ENCODE assay signal across 18 cellular contexts in genomic region chr2:187438459-187438858, GRCh38.
"Had no signal": no experiment of that assay in that cellular context is flagged by ENCODE, and none has a peak within 500 bp of the region (broad histone marks: within the 10 kb centered on the region; RNA-seq: fewer than 3 reads in every experiment).

No MANE protein-coding gene starts in this region.

- DNase-seq: activated CD4-positive, alpha-beta T cell treated with anti-CD3 and anti-CD28 coated beads for 36 hours; activated CD4-positive, alpha-beta T cell treated with anti-CD3 and anti-CD28 coated beads, Interleukin-2, amount 50 U/mL, for 48 hours; dorsolateral prefrontal cortex; heart right ventricle; kidney glomerular epithelial cell; mesenchymal stem cell; naive thymus-derived CD8-positive, alpha-beta T cell; stimulated activated CD4-positive, alpha-beta T cell treated with anti-CD3 and anti-CD28 coated beads, Interleukin-15, amount 100 ng/mL, for 24 hours; stimulated activated CD4-positive, alpha-beta T cell treated with anti-CD3 and anti-CD28 coated beads, Interleukin-2, amount 100 ng/mL, for 48 hours; SW 1271; T-helper 2 cell; testis; upper lobe of left lung had no signal

- H3K27me3 ChIP-seq: dorsolateral prefrontal cortex, gastroesophageal sphincter, heart right ventricle, testis, upper lobe of left lung had no signal

- H3K4me1 ChIP-seq: gastroesophageal sphincter, testis, upper lobe of left lung had no signal

- H3K4me3 ChIP-seq: dorsolateral prefrontal cortex, gastroesophageal sphincter, heart right ventricle, skin epidermis, testis had no signal

- H3K9me3 ChIP-seq: gastroesophageal sphincter, heart right ventricle, testis, upper lobe of left lung had no signal

- H3K36me3 Mint-ChIP-seq: activated naive CD8-positive, alpha-beta T cell; naive thymus-derived CD8-positive, alpha-beta T cell had no signal

- H3K4me3 Mint-ChIP-seq: activated CD4-positive, alpha-beta T cell treated with anti-CD3 and anti-CD28 coated beads for 36 hours; activated naive CD8-positive, alpha-beta T cell; naive thymus-derived CD8-positive, alpha-beta T cell; stimulated activated naive CD8-positive, alpha-beta T cell treated with anti-CD3 and anti-CD28 coated beads, Interleukin-15, Interleukin-2, amounts not matched to agents 100 ng/mL and 50 ng/mL, for 24 hours had no signal

- H3K4me1 Mint-ChIP-seq: naive thymus-derived CD8-positive, alpha-beta T cell had no signal

- H3K27ac ChIP-seq: epithelial cell of prostate, gastroesophageal sphincter, skin epidermis, testis had no signal

- H3K36me3 ChIP-seq: gastroesophageal sphincter, upper lobe of left lung had no signal

- H3K27me3 Mint-ChIP-seq: activated CD4-positive, alpha-beta T cell treated with anti-CD3 and anti-CD28 coated beads for 36 hours; activated naive CD8-positive, alpha-beta T cell; naive thymus-derived CD8-positive, alpha-beta T cell; stimulated activated naive CD8-positive, alpha-beta T cell treated with anti-CD3 and anti-CD28 coated beads, Interleukin-15, Interleukin-2, amounts not matched to agents 100 ng/mL and 50 ng/mL, for 24 hours had no signal

- H3K27ac Mint-ChIP-seq: activated CD4-positive, alpha-beta T cell treated with anti-CD3 and anti-CD28 coated beads for 36 hours; activated naive CD8-positive, alpha-beta T cell; stimulated activated naive CD8-positive, alpha-beta T cell treated with anti-CD3 and anti-CD28 coated beads, Interleukin-15, Interleukin-2, amounts not matched to agents 100 ng/mL and 50 ng/mL, for 24 hours had no signal

- H3K9me3 Mint-ChIP-seq: naive thymus-derived CD8-positive, alpha-beta T cell; stimulated activated naive CD8-positive, alpha-beta T cell treated with anti-CD3 and anti-CD28 coated beads, Interleukin-15, Interleukin-2, amounts not matched to agents 100 ng/mL and 50 ng/mL, for 24 hours had no signal
